Comparison of ENCODE assay signal across 7 cellular contexts in genomic region chr18:49566985-49567384, GRCh38. TPM values are rescaled to one million over a fixed set of nuclear protein-coding genes. Genes with fewer than 3 reads are reported as not detected.
"Had no signal": no experiment of that assay in that cellular context is flagged by ENCODE, and none has a peak within 500 bp of the region (broad histone marks: within the 10 kb centered on the region; RNA-seq: fewer than 3 reads in every experiment).

No MANE protein-coding gene starts in this region.

- H3K4me3 ChIP-seq: GM23338 had no signal

- H3K36me3 Mint-ChIP-seq: IgD-negative memory B cell had no signal

- H3K4me3 Mint-ChIP-seq: GM23338, H9, HFFc6, IgD-negative memory B cell had no signal

- ATAC-seq: GM23338, HepG2 had no signal

- H3K27ac Mint-ChIP-seq: GM23338, HFFc6, IgD-negative memory B cell had no signal

- H3K9me3 Mint-ChIP-seq: GM23338, H9, HFFc6, IgD-negative memory B cell had no signal

- H3K27ac ChIP-seq: HL-60 had no signal

- DNase-seq: H9, HCEC 1CT, HFFc6 had no signal

RNA-seq across cellular contexts. Expression of gene LIPG, which starts 5.1 kb away (rescaled TPM):
- total RNA-seq: HFFc6 had no signal
- polyA plus RNA-seq: IgD-negative memory B cell had no signal
